In the genomic region with DNA sequence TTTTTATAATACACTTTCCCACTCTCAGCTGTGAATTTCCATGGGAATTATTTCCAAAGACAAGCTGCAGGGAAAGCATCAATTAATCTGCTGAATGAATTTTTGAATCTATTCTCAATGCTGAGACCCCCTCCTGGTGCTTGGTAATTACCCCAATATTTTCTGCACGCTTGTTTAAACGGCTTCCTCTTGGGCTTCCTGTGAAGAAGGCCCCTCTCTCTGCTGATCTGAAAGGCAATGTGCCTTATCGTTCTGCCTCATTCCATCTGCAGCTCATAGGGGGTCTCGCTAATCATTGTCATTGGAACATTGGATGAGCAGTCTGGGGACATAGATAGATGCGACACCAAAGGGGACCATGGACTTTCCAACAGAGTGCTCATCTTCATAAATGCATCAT, we compare ENCODE assay signal across 28 cellular contexts.
"Had no signal": no experiment of that assay in that cellular context is flagged by ENCODE, and none has a peak within 500 bp of the region (broad histone marks: within the 10 kb centered on the region; RNA-seq: fewer than 3 reads in every experiment).

No MANE protein-coding gene starts in this region.

- H3K27me3 ChIP-seq: ascending aorta, brain microvascular endothelial cell, dorsolateral prefrontal cortex had no signal

- H3K27ac Mint-ChIP-seq: activated CD4-positive, alpha-beta memory T cell treated with anti-CD3 and anti-CD28 coated beads, Interleukin-2, amount 10 ng/mL, durations not matched to agents 7 days and 5 days; activated CD4-positive, alpha-beta T cell treated with anti-CD3 and anti-CD28 coated beads, Interleukin-2, amount 10 ng/mL, durations not matched to agents 7 days and 5 days; activated naive CD4-positive, alpha-beta T cell treated with anti-CD3 and anti-CD28 coated beads, Interleukin-2, amount 10 ng/mL, durations not matched to agents 7 days and 5 days; activated naive CD4-positive, alpha-beta T cell treated with anti-CD3 and anti-CD28 coated beads, Interleukin-2, amount 50 U/mL, for 72 hours; activated naive CD8-positive, alpha-beta T cell treated with anti-CD3 and anti-CD28 coated beads, Interleukin-2, amount 10 ng/mL, durations not matched to agents 7 days and 5 days; activated T-cell treated with anti-CD3 and anti-CD28 coated beads, Interleukin-2, amount 50 U/mL, for 24 hours; activated T-cell treated with anti-CD3 and anti-CD28 coated beads, Interleukin-2, amount 50 U/mL, for 72 hours; dendritic cell treated with granulocyte-macrophage colony-stimulating factor and Interleukin-4, amounts not matched to agents 40 ng/mL and 50 ng/mL, for 4 days; endodermal cell had no signal

- H3K9me3 Mint-ChIP-seq: activated CD4-positive, alpha-beta memory T cell treated with anti-CD3 and anti-CD28 coated beads, Interleukin-2, amount 10 ng/mL, durations not matched to agents 7 days and 5 days; activated naive CD8-positive, alpha-beta T cell treated with anti-CD3 and anti-CD28 coated beads, Interleukin-2, amount 10 ng/mL, durations not matched to agents 7 days and 5 days; endodermal cell had no signal

- H3K4me1 ChIP-seq: ascending aorta had no signal

- H3K27ac ChIP-seq: ascending aorta, brain microvascular endothelial cell, coronary artery, dorsolateral prefrontal cortex, VCaP had no signal

- H3K4me1 Mint-ChIP-seq: activated CD4-positive, alpha-beta memory T cell treated with anti-CD3 and anti-CD28 coated beads, Interleukin-2, amount 10 ng/mL, durations not matched to agents 7 days and 5 days; activated CD4-positive, alpha-beta T cell treated with anti-CD3 and anti-CD28 coated beads, Interleukin-2, amount 10 ng/mL, durations not matched to agents 7 days and 5 days; activated naive CD4-positive, alpha-beta T cell treated with anti-CD3 and anti-CD28 coated beads, Interleukin-2, amount 10 ng/mL, durations not matched to agents 7 days and 5 days; activated naive CD8-positive, alpha-beta T cell treated with anti-CD3 and anti-CD28 coated beads, Interleukin-2, amount 10 ng/mL, durations not matched to agents 7 days and 5 days; central memory CD8-positive, alpha-beta T cell; endodermal cell; WTC11 had no signal

- H3K4me3 ChIP-seq: ascending aorta, coronary artery, dorsolateral prefrontal cortex had no signal

- H3K27me3 Mint-ChIP-seq: activated CD4-positive, alpha-beta memory T cell treated with anti-CD3 and anti-CD28 coated beads, Interleukin-2, amount 10 ng/mL, durations not matched to agents 7 days and 5 days; activated CD4-positive, alpha-beta T cell treated with anti-CD3 and anti-CD28 coated beads, Interleukin-2, amount 10 ng/mL, durations not matched to agents 7 days and 5 days; activated naive CD4-positive, alpha-beta T cell treated with anti-CD3 and anti-CD28 coated beads, Interleukin-2, amount 10 ng/mL, durations not matched to agents 7 days and 5 days; activated naive CD8-positive, alpha-beta T cell treated with anti-CD3 and anti-CD28 coated beads, Interleukin-2, amount 10 ng/mL, durations not matched to agents 7 days and 5 days; activated T-cell treated with anti-CD3 and anti-CD28 coated beads, Interleukin-2, amount 50 U/mL, for 24 hours; central memory CD8-positive, alpha-beta T cell; dendritic cell treated with granulocyte-macrophage colony-stimulating factor and Interleukin-4, amounts not matched to agents 40 ng/mL and 50 ng/mL, for 4 days had no signal

- ATAC-seq: activated naive CD4-positive, alpha-beta T cell treated with anti-CD3 and anti-CD28 coated beads, Interleukin-2, amount 50 U/mL, for 72 hours; activated T-cell treated with anti-CD3 and anti-CD28 coated beads, Interleukin-2, amount 50 U/mL, for 72 hours; esophagus mucosa; WTC11 had no signal

- H3K9me3 ChIP-seq: ascending aorta had no signal

- H3K36me3 Mint-ChIP-seq: activated naive CD4-positive, alpha-beta T cell treated with anti-CD3 and anti-CD28 coated beads, Interleukin-2, amount 10 ng/mL, durations not matched to agents 7 days and 5 days; activated naive CD4-positive, alpha-beta T cell treated with anti-CD3 and anti-CD28 coated beads, Interleukin-2, amount 50 U/mL, for 72 hours; activated naive CD8-positive, alpha-beta T cell treated with anti-CD3 and anti-CD28 coated beads, Interleukin-2, amount 10 ng/mL, durations not matched to agents 7 days and 5 days; WTC11 had no signal

- H3K4me3 Mint-ChIP-seq: activated CD4-positive, alpha-beta memory T cell treated with anti-CD3 and anti-CD28 coated beads, Interleukin-2, amount 10 ng/mL, durations not matched to agents 7 days and 5 days; activated CD4-positive, alpha-beta T cell treated with anti-CD3 and anti-CD28 coated beads, Interleukin-2, amount 10 ng/mL, durations not matched to agents 7 days and 5 days; activated naive CD4-positive, alpha-beta T cell treated with anti-CD3 and anti-CD28 coated beads, Interleukin-2, amount 10 ng/mL, durations not matched to agents 7 days and 5 days; activated naive CD8-positive, alpha-beta T cell treated with anti-CD3 and anti-CD28 coated beads, Interleukin-2, amount 10 ng/mL, durations not matched to agents 7 days and 5 days; activated T-cell treated with anti-CD3 and anti-CD28 coated beads, Interleukin-2, amount 50 U/mL, for 24 hours; activated T-cell treated with anti-CD3 and anti-CD28 coated beads, Interleukin-2, amount 50 U/mL, for 72 hours; central memory CD8-positive, alpha-beta T cell; dendritic cell treated with granulocyte-macrophage colony-stimulating factor and Interleukin-4, amounts not matched to agents 40 ng/mL and 50 ng/mL, for 4 days; endodermal cell; WTC11 had no signal

- DNase-seq: activated CD4-positive, alpha-beta memory T cell treated with anti-CD3 and anti-CD28 coated beads, Interleukin-2, amount 10 ng/mL, durations not matched to agents 7 days and 5 days; activated CD4-positive, alpha-beta T cell treated with anti-CD3 and anti-CD28 coated beads for 1 hour; activated CD4-positive, alpha-beta T cell treated with anti-CD3 and anti-CD28 coated beads for 4 hours; activated CD4-positive, alpha-beta T cell treated with anti-CD3 and anti-CD28 coated beads, Interleukin-2, amount 10 ng/mL, durations not matched to agents 7 days and 5 days; activated CD4-positive, alpha-beta T cell treated with anti-CD3 and anti-CD28 coated beads, Interleukin-2, amount 50 U/mL, for 4 hours; activated CD8-positive, alpha-beta memory T cell treated with anti-CD3 and anti-CD28 coated beads, Interleukin-2, amount 50 U/mL, for 48 hours; activated gamma-delta T cell; activated naive CD4-positive, alpha-beta T cell; activated naive CD4-positive, alpha-beta T cell treated with anti-CD3 and anti-CD28 coated beads, Interleukin-2, amount 10 ng/mL, durations not matched to agents 7 days and 5 days; activated naive CD8-positive, alpha-beta T cell treated with anti-CD3 and anti-CD28 coated beads, Interleukin-2, amount 10 ng/mL, durations not matched to agents 7 days and 5 days; activated T-cell treated with anti-CD3 and anti-CD28 coated beads for 4 hours; activated T-cell treated with anti-CD3 and anti-CD28 coated beads, Interleukin-2, amount 50 U/mL, for 24 hours; activated T-cell treated with anti-CD3 and anti-CD28 coated beads, Interleukin-2, amount 50 U/mL, for 72 hours; brain microvascular endothelial cell; dorsolateral prefrontal cortex; effector memory CD4-positive, alpha-beta T cell; endodermal cell; foreskin fibroblast; head of caudate nucleus; T-helper 2 cell had no signal

- H3K36me3 ChIP-seq: ascending aorta, brain microvascular endothelial cell had no signal
